Comparison of ENCODE assay signal across 8 cellular contexts in genomic region chr3:189270248-189270832, GRCh38.
A peak's percentile ranks its signal among the peaks of the same experiment; 100 is the strongest.
DNase-seq lines count a peak whose midpoint lies in the region; ATAC-seq and TF ChIP-seq lines count a peak whose summit lies in the region.

No MANE protein-coding gene starts in this region.

- H3K27ac Mint-ChIP-seq in CD4-positive, alpha-beta T cell: no peak overlapping the region

- peak; percentile 58 for TF ChIP-seq CTCF in CD4-positive, alpha-beta T cell (IDR thresholded peaks at IDR 0.05)

- H3K36me3 Mint-ChIP-seq in CD4-positive, alpha-beta T cell (ENCODE audit: low read depth): no peaks in the 10 kb centered on the region

- no peaks in the 10 kb centered on the region for H3K27me3 Mint-ChIP-seq in CD4-positive, alpha-beta T cell

- POLR2A ChIA-PET in CD4-positive, alpha-beta T cell (lab: Charles Lee): no interaction called here

- CTCF ChIA-PET in CD4-positive, alpha-beta T cell (lab: Charles Lee): no interaction called here

- H3K27me3 ChIP-seq in CD4-positive, alpha-beta T cell (ENCODE audit: control insufficient read depth, insufficient read depth, low read length): no peaks in the 10 kb centered on the region

- H3K9me3 ChIP-seq in CD4-positive, alpha-beta T cell (ENCODE audit: control insufficient read depth, low read length): no peaks in the 10 kb centered on the region

- no peak overlapping the region for H3K27ac ChIP-seq in CD4-positive, alpha-beta T cell (ENCODE audit: low read depth, low read length)

- ATAC-seq in CD4-positive, alpha-beta T cell (ENCODE audit: poor library complexity): peak; percentile 49
- peak; percentile 88 for ATAC-seq in HG03565 (IDR thresholded peaks at IDR 0.05; ENCODE audit: unreplicated experiment)

- no peaks in the 10 kb centered on the region for H3K9me3 Mint-ChIP-seq in CD4-positive, alpha-beta T cell

- no peak overlapping the region for H3K4me3 Mint-ChIP-seq in CD4-positive, alpha-beta T cell

- peak in 9 of 10 experiments; percentile 4 to 31 (median 11) for DNase-seq in CD4-positive, alpha-beta T cell
- DNase-seq in GM19240 (ENCODE audit: insufficient read length, low spot score): peak; percentile 14
- peak; percentile 82 for DNase-seq in NCI-H774 (lab: John Stamatoyannopoulos, UW)
- peak; percentile 29 for DNase-seq in activated T-cell treated with anti-CD3 and anti-CD28 coated beads, Interleukin-2, amount 50 U/mL, for 1 hour
- peak; percentile 20 for DNase-seq in germinal center (ENCODE audit: low spot score)
- peak; percentile 16 for DNase-seq in putamen (ENCODE audit: low spot score)
- no peak for DNase-seq in KG1 (lab: John Stamatoyannopoulos, UW)

- intact Hi-C loops in CD4-positive, alpha-beta T cell (cut with DNase I, micrococcal nuclease): loop anchor here in 1 of 2 experiments (2.0 to 10.0 kb wide), 3 partner anchors 514 to 1052 kb away; partner anchors contain the start of gene CLDN1

- H3K4me1 Mint-ChIP-seq in CD4-positive, alpha-beta T cell (ENCODE audit: low read depth): peaks cover 19% of the 10 kb centered on the region
